Comparison of ENCODE assay signal across 20 cellular contexts in the genomic region with DNA sequence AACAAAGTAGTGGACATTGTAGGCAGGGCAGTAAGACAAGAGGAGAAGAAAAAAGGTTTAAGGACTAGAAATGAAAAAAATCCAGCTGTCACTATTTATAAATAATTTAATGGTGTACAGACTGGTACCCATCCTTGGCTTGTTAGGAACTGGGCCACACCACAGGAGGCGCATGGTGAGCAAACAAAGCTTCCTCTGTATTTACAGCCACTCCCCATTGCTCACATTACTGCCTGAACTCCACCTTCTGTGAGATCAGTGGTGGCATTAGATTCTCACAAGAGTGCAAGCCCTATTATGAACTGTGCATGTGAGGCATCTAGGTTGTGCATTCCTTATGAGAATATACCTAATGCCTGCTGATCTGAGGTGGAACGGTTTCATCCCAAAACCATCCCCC.
"Had no signal": no experiment of that assay in that cellular context is flagged by ENCODE, and none has a peak within 500 bp of the region (broad histone marks: within the 10 kb centered on the region; RNA-seq: fewer than 3 reads in every experiment).

No MANE protein-coding gene starts in this region.

- ATAC-seq: gastroesophageal sphincter; lower lobe of right lung; pancreas; right lobe of liver; stimulated activated effector memory CD8-positive, alpha-beta T cell treated with anti-CD3 and anti-CD28 coated beads, Interleukin-12 subunit alpha, Interleukin-12 subunit beta, amount 100 ng/mL, for 72 hours; upper lobe of right lung had no signal

- H3K4me3 ChIP-seq: esophagus squamous epithelium, gastroesophageal sphincter, left ventricle myocardium inferior, lower lobe of right lung, pancreas, right lobe of liver, tibial artery, upper lobe of right lung, vagina had no signal

- DNase-seq: effector memory CD4-positive, alpha-beta T cell; esophagus squamous epithelium; foreskin fibroblast; glutamatergic neuron; islet precursor cell; left ventricle myocardium inferior; lower lobe of right lung; mesenchymal stem cell; midbrain; naive B cell; occipital lobe; pancreas; right lobe of liver; stimulated activated CD4-positive, alpha-beta T cell treated with anti-CD3 and anti-CD28 coated beads, Interleukin-4, amount 100 ng/mL, for 1 hour; stimulated activated CD8-positive, alpha-beta memory T cell treated with anti-CD3 and anti-CD28 coated beads, Interleukin-4, amount 100 ng/mL, for 48 hours; tibial artery; upper lobe of right lung had no signal
